8 cellular contexts compared by ENCODE assay signal in the genomic region with DNA sequence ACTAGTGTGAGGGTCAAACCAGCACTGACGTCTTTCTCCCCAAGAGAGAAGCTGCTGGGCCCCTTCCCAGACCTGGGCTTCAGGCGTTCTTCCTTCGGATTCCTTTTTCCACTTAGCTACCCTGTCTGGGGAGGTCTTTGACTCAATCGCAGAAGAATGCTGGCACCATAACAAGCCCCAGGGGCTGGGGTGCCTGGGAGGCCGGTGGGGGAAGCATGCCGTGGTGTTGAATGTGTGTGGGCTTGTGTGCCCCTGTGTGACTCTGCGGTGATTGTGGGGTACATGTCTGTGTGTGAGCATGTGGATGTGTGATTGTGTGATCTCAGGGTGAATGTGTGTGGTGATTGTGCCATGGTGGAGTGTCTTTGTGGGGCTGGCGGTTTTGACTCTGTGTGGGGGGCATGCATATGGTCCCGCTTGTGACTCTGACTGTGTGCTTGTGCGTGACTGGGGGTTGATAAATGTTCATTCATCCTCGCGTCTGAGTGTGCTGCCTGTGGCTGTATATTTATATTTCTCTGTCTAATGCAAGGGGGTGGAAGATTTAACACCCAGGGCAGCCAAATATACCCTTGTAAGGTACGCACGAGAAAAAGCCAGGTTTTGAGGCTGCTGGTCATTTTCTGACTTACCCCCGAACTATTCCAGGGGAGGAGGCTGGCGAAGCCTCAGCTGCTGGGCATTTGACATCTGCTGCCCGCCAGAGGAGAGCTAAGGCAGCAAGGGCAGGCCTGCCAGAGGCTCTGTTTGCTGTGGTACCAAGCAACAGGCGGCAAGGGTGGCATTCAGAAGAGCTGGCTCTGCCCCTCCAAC. TPM values are rescaled to one million over a fixed set of nuclear protein-coding genes. Genes with fewer than 3 reads are reported as not detected.
DNase-seq lines count a peak whose midpoint lies in the region; ATAC-seq, FAIRE-seq and TF ChIP-seq lines count a peak whose summit lies in the region.

No MANE protein-coding gene starts in this region.

- H3K27ac Mint-ChIP-seq in activated T-helper 2 cell treated with anti-CD3 and anti-CD28 coated beads, Interferon-gamma antibody, Interleukin-2, Interleukin-4, amounts not matched to agents 10 μg/mL and 5 μg/mL and 100 μg/mL, durations not matched to agents 14 hours and 24 hours and 36 hours = no peak overlapping the region

- H3K4me1 Mint-ChIP-seq in activated T-helper 2 cell treated with anti-CD3 and anti-CD28 coated beads, Interferon-gamma antibody, Interleukin-2, Interleukin-4, amounts not matched to agents 10 μg/mL and 5 μg/mL and 100 μg/mL, durations not matched to agents 14 hours and 24 hours and 36 hours (ENCODE audit: low read depth) = peaks cover 9% of the 10 kb centered on the region

- TF ChIP-seq POLR2A in H54 (IDR thresholded peaks at IDR 0.05; ENCODE audit: low read depth, low read length) (peak; percentile 5; the same call in 1 of the 2 replicates), gastrocnemius medialis (IDR thresholded peaks at IDR 0.05) (no peak)

- H3K36me3 ChIP-seq in left ventricle myocardium inferior (no peaks in the 10 kb centered on the region), gastrocnemius medialis (no peaks in the 10 kb centered on the region)

- FAIRE-seq in H54 (lab: Jason Lieb, UNC) = no peak

- H3K27ac ChIP-seq in left ventricle myocardium inferior (replicated peaks) (peak overlapping the region; percentile 94), gastrocnemius medialis (peak overlapping the region; percentile 98 to 100 (median 99))

- H3K4me3 Mint-ChIP-seq in activated T-helper 2 cell treated with anti-CD3 and anti-CD28 coated beads, Interferon-gamma antibody, Interleukin-2, Interleukin-4, amounts not matched to agents 10 μg/mL and 5 μg/mL and 100 μg/mL, durations not matched to agents 14 hours and 24 hours and 36 hours (ENCODE audit: low read depth) = peak overlapping the region; percentile 26

- in situ Hi-C loops in gastrocnemius medialis (cut with MboI; ENCODE audit: low sequenced_read_pairs in 4 of 4) = no loop called here

- intact Hi-C loops in activated T-helper 2 cell treated with anti-CD3 and anti-CD28 coated beads, Interferon-gamma antibody, Interleukin-2, Interleukin-4, amounts not matched to agents 10 μg/mL and 5 μg/mL and 100 μg/mL, durations not matched to agents 14 hours and 24 hours and 36 hours (cut with micrococcal nuclease) = no loop called here
- intact Hi-C loops in left ventricle myocardium inferior (cut with micrococcal nuclease) (no loop called here), gastrocnemius medialis (cut with DNase I; ENCODE audit: low total_unique reads) (loop anchor here (1.0 to 10.0 kb wide), 4 partner anchors 53 to 381 kb away; partner anchors contain the start of genes AZIN2, S100PBP, YARS1 and ZBTB8OS)

- H3K9me3 ChIP-seq in left ventricle myocardium inferior (replicated peaks) = no peaks in the 10 kb centered on the region
- no peaks in the 10 kb centered on the region for H3K9me3 ChIP-seq in gastrocnemius medialis

- H3K4me3 ChIP-seq in left ventricle myocardium inferior (peak overlapping the region; percentile 78), gastrocnemius medialis (peak overlapping the region; percentile 74 to 90 (median 80))

- no peaks in the 10 kb centered on the region for H3K36me3 Mint-ChIP-seq in activated T-helper 2 cell treated with anti-CD3 and anti-CD28 coated beads, Interferon-gamma antibody, Interleukin-2, Interleukin-4, amounts not matched to agents 10 μg/mL and 5 μg/mL and 100 μg/mL, durations not matched to agents 14 hours and 24 hours and 36 hours (ENCODE audit: low read depth)

- DNase-seq in H54 (ENCODE audit: insufficient read length, low spot score) (peak; percentile 71), left ventricle myocardium inferior (peak; percentile 37), gastrocnemius medialis (peak; percentile 32 to 81), NCI-H2196 treated with DMSO at 0.1 percent for 48 hours (lab: John Stamatoyannopoulos, UW; ENCODE audit: unreplicated experiment) (no peak)
- no peak for DNase-seq in activated T-helper 2 cell treated with anti-CD3 and anti-CD28 coated beads, Interferon-gamma antibody, Interleukin-2, Interleukin-4, amounts not matched to agents 10 μg/mL and 5 μg/mL and 100 μg/mL, durations not matched to agents 14 hours and 24 hours and 36 hours (ENCODE audit: low spot score)
- DNase-seq in central memory CD4-positive, alpha-beta T cell = no peak

- H3K4me1 ChIP-seq in left ventricle myocardium inferior (peaks cover 37% of the 10 kb centered on the region), gastrocnemius medialis (peaks cover 37 to 54% of the 10 kb centered on the region in 2 donors)

- no peaks in the 10 kb centered on the region for H3K9me3 Mint-ChIP-seq in activated T-helper 2 cell treated with anti-CD3 and anti-CD28 coated beads, Interferon-gamma antibody, Interleukin-2, Interleukin-4, amounts not matched to agents 10 μg/mL and 5 μg/mL and 100 μg/mL, durations not matched to agents 14 hours and 24 hours and 36 hours

- TF ChIP-seq CTCF in left ventricle myocardium inferior (IDR thresholded peaks at IDR 0.05; ENCODE audit: borderline replicate concordance) (no peak), gastrocnemius medialis (IDR thresholded peaks at IDR 0.05 in 4 of 5, conservative IDR thresholded peaks at IDR 0.05 in 1 of 5) (no peak)

- H3K27me3 Mint-ChIP-seq in activated T-helper 2 cell treated with anti-CD3 and anti-CD28 coated beads, Interferon-gamma antibody, Interleukin-2, Interleukin-4, amounts not matched to agents 10 μg/mL and 5 μg/mL and 100 μg/mL, durations not matched to agents 14 hours and 24 hours and 36 hours (ENCODE audit: low read depth) = peaks cover 48% of the 10 kb centered on the region

- no peaks in the 10 kb centered on the region for H3K27me3 ChIP-seq in left ventricle myocardium inferior (ENCODE audit: low read depth)
- H3K27me3 ChIP-seq in gastrocnemius medialis = no peaks in the 10 kb centered on the region

- peak; percentile 19 to 30 for ATAC-seq in gastrocnemius medialis
- no peak for ATAC-seq in GM21367 (IDR thresholded peaks at IDR 0.05; ENCODE audit: unreplicated experiment)
- no peak for ATAC-seq in HG03457 (IDR thresholded peaks at IDR 0.05; ENCODE audit: unreplicated experiment)

RNA-seq across cellular contexts. Expression of gene SYNC, which starts 1.1 kb away (rescaled TPM):
- total RNA-seq in activated T-helper 2 cell treated with anti-CD3 and anti-CD28 coated beads, Interferon-gamma antibody, Interleukin-2, Interleukin-4, amounts not matched to agents 10 μg/mL and 5 μg/mL and 100 μg/mL, durations not matched to agents 14 hours and 24 hours and 36 hours = not detected in 2 replicates
- total RNA-seq in left ventricle myocardium inferior (16.2 TPM), gastrocnemius medialis (100 to 1,000 TPM in 3 of 4 donors, 10 to 100 TPM in 1; 68.3 to 252 (median 158) TPM)

RNA-seq across cellular contexts. Expression of gene RBBP4, which starts 52.7 kb away (rescaled TPM):
- total RNA-seq in activated T-helper 2 cell treated with anti-CD3 and anti-CD28 coated beads, Interferon-gamma antibody, Interleukin-2, Interleukin-4, amounts not matched to agents 10 μg/mL and 5 μg/mL and 100 μg/mL, durations not matched to agents 14 hours and 24 hours and 36 hours = 325 TPM in 2 replicates
- 96.6 TPM for total RNA-seq in left ventricle myocardium inferior
- total RNA-seq in gastrocnemius medialis = 10 to 100 TPM; 50.0 to 92.3 (median 53.0) TPM

RNA-seq across cellular contexts. Expression of gene ZBTB8OS, which starts 53.3 kb away (rescaled TPM):
- total RNA-seq in activated T-helper 2 cell treated with anti-CD3 and anti-CD28 coated beads, Interferon-gamma antibody, Interleukin-2, Interleukin-4, amounts not matched to agents 10 μg/mL and 5 μg/mL and 100 μg/mL, durations not matched to agents 14 hours and 24 hours and 36 hours = 48.0 and 49.8 TPM in 2 replicates
- total RNA-seq in left ventricle myocardium inferior (32.4 TPM), gastrocnemius medialis (10 to 100 TPM; 22.1 to 48.1 (median 27.1) TPM)

Comparison
In these comparisons a context has a peak if more than half of its experiments do, and no peak if none do; other contexts are left out.
1. DNase-seq: peak in H54 (single experiment), left ventricle myocardium inferior (single experiment) and gastrocnemius medialis (2 of 2); none in activated T-helper 2 cell treated with anti-CD3 and anti-CD28 coated beads, Interferon-gamma antibody, Interleukin-2, Interleukin-4, amounts not matched to agents 10 μg/mL and 5 μg/mL and 100 μg/mL, durations not matched to agents 14 hours and 24 hours and 36 hours (single experiment), central memory CD4-positive, alpha-beta T cell (single experiment) and NCI-H2196 treated with DMSO at 0.1 percent for 48 hours (single experiment).
2. ATAC-seq: peak in gastrocnemius medialis (2 of 2); none in GM21367 (single experiment) and HG03457 (single experiment).
3. RNA of gene SYNC, which starts 1.1 kb away (total RNA-seq): 68.3 to 252 TPM in gastrocnemius medialis and 16.2 TPM in left ventricle myocardium inferior (single experiment); not detected in activated T-helper 2 cell treated with anti-CD3 and anti-CD28 coated beads, Interferon-gamma antibody, Interleukin-2, Interleukin-4, amounts not matched to agents 10 μg/mL and 5 μg/mL and 100 μg/mL, durations not matched to agents 14 hours and 24 hours and 36 hours; every median in the first group is over 10 times any median in the second.